Comparison of ENCODE assay signal across 16 cellular contexts in the genomic region with DNA sequence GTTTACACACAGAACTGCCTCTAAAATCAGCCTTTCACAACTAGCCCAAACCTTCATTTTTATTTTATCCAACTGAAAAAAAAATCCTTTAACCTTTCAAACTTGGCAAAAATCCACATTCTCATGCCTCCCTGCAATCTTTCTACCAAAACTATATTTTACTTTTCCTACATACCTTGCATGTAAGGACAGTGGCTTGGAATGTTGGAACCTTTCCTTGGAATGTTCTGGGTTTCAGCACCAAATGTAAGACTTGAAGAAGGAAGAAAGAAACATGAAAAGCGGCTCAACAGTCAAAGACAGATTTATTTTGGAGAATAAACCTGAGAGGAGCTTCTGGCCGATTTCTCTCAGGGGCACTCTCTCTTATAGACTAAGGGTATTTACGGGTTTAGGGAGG.
DNase-seq lines count a peak whose midpoint lies in the region; ATAC-seq and TF ChIP-seq lines count a peak whose summit lies in the region.
"Had no signal": no experiment of that assay in that cellular context is flagged by ENCODE, and none has a peak within 500 bp of the region (broad histone marks: within the 10 kb centered on the region; RNA-seq: fewer than 3 reads in every experiment).

No MANE protein-coding gene starts in this region.

- H3K4me3 ChIP-seq in AG10803 (ENCODE audit: low read length) (no peak overlapping the region), choroid plexus epithelial cell (ENCODE audit: low read depth, low read length) (no peak overlapping the region), endodermal cell (ENCODE audit: low read length) (no peak overlapping the region)
- H3K4me3 ChIP-seq: Peyer's patch had no signal

- no peaks in the 10 kb centered on the region for H3K27me3 ChIP-seq in endodermal cell (ENCODE audit: control insufficient read depth, insufficient read depth, low read length, poor library complexity, severe bottlenecking)
- H3K27me3 ChIP-seq: Peyer's patch had no signal

- H3K36me3 ChIP-seq in endodermal cell (ENCODE audit: control insufficient read depth, insufficient read depth, low read length): no peaks in the 10 kb centered on the region
- H3K36me3 ChIP-seq: Peyer's patch had no signal

- H3K9me3 Mint-ChIP-seq in mesothelial cell of epicardium (peaks cover 16% of the 10 kb centered on the region), endodermal cell (peaks cover 19% of the 10 kb centered on the region)

- H3K27me3 Mint-ChIP-seq in mesothelial cell of epicardium (ENCODE audit: low read depth): no peaks in the 10 kb centered on the region
- no peaks in the 10 kb centered on the region for H3K27me3 Mint-ChIP-seq in endodermal cell (ENCODE audit: insufficient read depth)

- WGBS in endodermal cell (ENCODE audit: insufficient coverage in 1 of 2, insufficient read length in 1 of 2), 2 experiments: 93 to 94% methylated on average over 3 of the region's 3 CpGs

- peak overlapping the region; percentile 3 for H3K27ac Mint-ChIP-seq in mesothelial cell of epicardium
- no peak overlapping the region for H3K27ac Mint-ChIP-seq in endodermal cell

- H3K9ac ChIP-seq in endodermal cell (ENCODE audit: extremely low read depth, low read length, poor library complexity, severe bottlenecking): no peak overlapping the region

- no peaks in the 10 kb centered on the region for H3K4me1 ChIP-seq in endodermal cell (ENCODE audit: control insufficient read depth, insufficient read depth, low read length)
- H3K4me1 ChIP-seq: Peyer's patch had no signal

- H3K4me3 Mint-ChIP-seq in mesothelial cell of epicardium: no peak overlapping the region
- no peak overlapping the region for H3K4me3 Mint-ChIP-seq in endodermal cell

- H3K4me1 Mint-ChIP-seq in mesothelial cell of epicardium: peaks cover 11% of the 10 kb centered on the region
- no peaks in the 10 kb centered on the region for H3K4me1 Mint-ChIP-seq in endodermal cell

- no peak for TF ChIP-seq CTCF in AG10803 (conservative IDR thresholded peaks at IDR 0.05; ENCODE audit: low read length)
- no peak for TF ChIP-seq CTCF in choroid plexus epithelial cell (conservative IDR thresholded peaks at IDR 0.05; ENCODE audit: low read depth, low read length)
- TF ChIP-seq CTCF in mesothelial cell of epicardium (IDR thresholded peaks at IDR 0.05; ENCODE audit: unreplicated experiment): no peak
- no peak for TF ChIP-seq CTCF in endodermal cell (conservative IDR thresholded peaks at IDR 0.05)

- H3K9me3 ChIP-seq in endodermal cell (ENCODE audit: control insufficient read depth, low read length): peaks cover 15% of the 10 kb centered on the region
- H3K9me3 ChIP-seq: Peyer's patch had no signal

- peaks cover 14% of the 10 kb centered on the region for H3K36me3 Mint-ChIP-seq in mesothelial cell of epicardium
- peaks cover 24% of the 10 kb centered on the region for H3K36me3 Mint-ChIP-seq in endodermal cell (ENCODE audit: low read depth)

- DNase-seq in AG10803 (ENCODE audit: low read depth): peak; percentile 76
- DNase-seq in amniotic epithelial cell (ENCODE audit: low read depth): peak; percentile 35
- peak; percentile 22 for DNase-seq in choroid plexus epithelial cell (ENCODE audit: low read depth)
- DNase-seq in mesothelial cell of epicardium (ENCODE audit: low spot score in 2 of 2, unreplicated experiment in 2 of 2): no peak
- no peak for DNase-seq in NK-92 treated with Interleukin-12 subunit alpha and Interleukin-12 subunit beta, amount 100 ng/mL, for 24 hours (lab: John Stamatoyannopoulos, UW)
- DNase-seq in endodermal cell: no peak
- DNase-seq: Caco-2, HCEC 1CT, Kasumi-1, NCI-H187 treated with DMSO at 0.1 percent for 48 hours, NCI-H510A, NCI-H82, Peyer's patch had no signal

- no peak overlapping the region for H3K27ac ChIP-seq in endodermal cell (ENCODE audit: low read depth, low read length)
- H3K27ac ChIP-seq: C4-2B, Peyer's patch had no signal

- ATAC-seq in GM21723 (IDR thresholded peaks at IDR 0.05; ENCODE audit: unreplicated experiment) (no peak), HG03342 (IDR thresholded peaks at IDR 0.05; ENCODE audit: unreplicated experiment) (no peak)

Comparison
In these comparisons a context has a peak if more than half of its experiments do, and no peak if none do; other contexts are left out.
1. DNase-seq: peak in AG10803 (single experiment), amniotic epithelial cell (single experiment) and choroid plexus epithelial cell (single experiment); none in mesothelial cell of epicardium (0 of 2), NK-92 treated with Interleukin-12 subunit alpha and Interleukin-12 subunit beta, amount 100 ng/mL, for 24 hours (single experiment) and endodermal cell (single experiment).